ENCODE assay signal across 8 cellular contexts in the genomic region with DNA sequence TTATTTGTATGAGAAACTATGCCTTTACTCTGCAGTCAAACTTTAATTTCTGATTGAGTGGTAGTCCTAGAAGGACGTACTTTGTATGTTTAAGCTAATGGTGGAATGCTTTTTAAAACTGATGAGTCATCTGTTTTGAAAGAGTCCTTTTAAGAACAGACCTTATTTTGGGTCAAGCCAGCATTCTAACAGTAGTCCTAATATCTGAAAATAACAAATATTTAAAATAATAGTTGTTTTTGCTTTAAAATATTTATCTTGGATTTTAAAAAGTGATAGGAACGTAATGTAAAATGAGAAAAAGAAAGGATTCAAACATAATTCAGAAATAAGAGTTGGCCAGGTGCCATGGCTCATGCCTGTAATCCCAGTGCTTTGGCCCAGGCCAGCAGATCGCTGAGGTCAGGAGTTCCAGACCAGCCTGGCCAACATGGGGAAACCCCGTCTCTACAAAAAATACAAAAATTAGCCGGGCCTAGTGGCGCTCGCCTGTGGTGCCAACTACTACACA. TPM values are rescaled to one million over a fixed set of nuclear protein-coding genes. Genes with fewer than 3 reads are reported as not detected.
A peak's percentile ranks its signal among the peaks of the same experiment; 100 is the strongest.
DNase-seq lines count a peak whose midpoint lies in the region; ATAC-seq and TF ChIP-seq lines count a peak whose summit lies in the region.

No MANE protein-coding gene starts in this region.

- H3K79me2 ChIP-seq in hepatocyte: peaks cover 26% of the 10 kb centered on the region

- no peak overlapping the region for H3K27ac Mint-ChIP-seq in activated T-helper 1 cell treated with anti-CD3 and anti-CD28 coated beads, Interleukin-12 subunit alpha, Interleukin-12 subunit beta, Interleukin-2, Interleukin-4 antibody, amounts not matched to agents 30 ng/mL and 10 ng/mL and 1 ng/mL, durations not matched to agents 14 hours and 24 hours and 36 hours

- 79% methylated on average over 7 of the region's 7 CpGs for WGBS in hepatocyte (ENCODE audit: low lambda C conversion rate, missing lambda C conversion rate)

- H3K36me3 ChIP-seq in hepatocyte (replicated peaks; ENCODE audit: insufficient read depth, low read depth): no peaks in the 10 kb centered on the region
- H3K36me3 ChIP-seq in stomach smooth muscle (ENCODE audit: control insufficient read depth in 2 of 2, insufficient read depth in 2 of 2, low read length in 2 of 2): no peaks in the 10 kb centered on the region

- H3K9me3 Mint-ChIP-seq in activated T-helper 1 cell treated with anti-CD3 and anti-CD28 coated beads, Interleukin-12 subunit alpha, Interleukin-12 subunit beta, Interleukin-2, Interleukin-4 antibody, amounts not matched to agents 30 ng/mL and 10 ng/mL and 1 ng/mL, durations not matched to agents 14 hours and 24 hours and 36 hours: no peaks in the 10 kb centered on the region

- H3K4me1 Mint-ChIP-seq in activated T-helper 1 cell treated with anti-CD3 and anti-CD28 coated beads, Interleukin-12 subunit alpha, Interleukin-12 subunit beta, Interleukin-2, Interleukin-4 antibody, amounts not matched to agents 30 ng/mL and 10 ng/mL and 1 ng/mL, durations not matched to agents 14 hours and 24 hours and 36 hours (ENCODE audit: low read depth): peaks cover 33% of the 10 kb centered on the region

- peaks cover 38% of the 10 kb centered on the region for H3K27me3 Mint-ChIP-seq in activated T-helper 1 cell treated with anti-CD3 and anti-CD28 coated beads, Interleukin-12 subunit alpha, Interleukin-12 subunit beta, Interleukin-2, Interleukin-4 antibody, amounts not matched to agents 30 ng/mL and 10 ng/mL and 1 ng/mL, durations not matched to agents 14 hours and 24 hours and 36 hours (ENCODE audit: insufficient read depth)

- peak; percentile 31 to 42 for DNase-seq in AML-193 (lab: John Stamatoyannopoulos, UW)
- peak; percentile 48 for DNase-seq in HS-5 (ENCODE audit: low read depth)
- DNase-seq in activated T-helper 1 cell treated with anti-CD3 and anti-CD28 coated beads, Interleukin-12 subunit alpha, Interleukin-12 subunit beta, Interleukin-2, Interleukin-4 antibody, amounts not matched to agents 30 ng/mL and 10 ng/mL and 1 ng/mL, durations not matched to agents 14 hours and 24 hours and 36 hours (ENCODE audit: low spot score): no peak
- DNase-seq in hepatocyte (ENCODE audit: low spot score): peak; percentile 22
- no peak for DNase-seq in activated CD8-positive, alpha-beta memory T cell treated with anti-CD3 and anti-CD28 coated beads, Interleukin-2, amount 50 U/mL, for 48 hours
- no peak for DNase-seq in activated naive CD4-positive, alpha-beta T cell (lab: John Stamatoyannopoulos, UW)

- H3K9me3 ChIP-seq in hepatocyte (ENCODE audit: low read depth) (no peaks in the 10 kb centered on the region), stomach smooth muscle (ENCODE audit: control insufficient read depth in 2 of 2, low read length in 2 of 2) (no peaks in the 10 kb centered on the region)

- TF ChIP-seq CTCF in hepatocyte (IDR thresholded peaks at IDR 0.05; ENCODE audit: poor library complexity): no peak

- peak overlapping the region; percentile 54 for H3K4me3 Mint-ChIP-seq in activated T-helper 1 cell treated with anti-CD3 and anti-CD28 coated beads, Interleukin-12 subunit alpha, Interleukin-12 subunit beta, Interleukin-2, Interleukin-4 antibody, amounts not matched to agents 30 ng/mL and 10 ng/mL and 1 ng/mL, durations not matched to agents 14 hours and 24 hours and 36 hours

- no peaks in the 10 kb centered on the region for H3K9me2 ChIP-seq in hepatocyte (replicated peaks; ENCODE audit: insufficient read depth)

- H3K9ac ChIP-seq in stomach smooth muscle (ENCODE audit: low read length in 2 of 2): peak overlapping the region in 1 of 2 donors; percentile 22

- H3K4me1 ChIP-seq in hepatocyte (ENCODE audit: insufficient read depth) (peaks cover 14% of the 10 kb centered on the region), stomach smooth muscle (ENCODE audit: control insufficient read depth, insufficient read depth, low read length) (peaks cover 5% of the 10 kb centered on the region)

- H2AFZ ChIP-seq in hepatocyte: peak overlapping the region; percentile 89

- H4K20me1 ChIP-seq in hepatocyte (ENCODE audit: insufficient read depth, poor library complexity, severe bottlenecking): peaks cover 11% of the 10 kb centered on the region

- H3K27ac ChIP-seq in hepatocyte: peak overlapping the region; percentile 93
- H3K27ac ChIP-seq in stomach smooth muscle (ENCODE audit: low read length): no peak overlapping the region

- intact Hi-C loops in activated T-helper 1 cell treated with anti-CD3 and anti-CD28 coated beads, Interleukin-12 subunit alpha, Interleukin-12 subunit beta, Interleukin-2, Interleukin-4 antibody, amounts not matched to agents 30 ng/mL and 10 ng/mL and 1 ng/mL, durations not matched to agents 14 hours and 24 hours and 36 hours (cut with micrococcal nuclease): loop anchor here (10.0 kb wide), 1 partner anchor 444 kb away; no protein-coding TSS in a partner anchor

- H3K36me3 Mint-ChIP-seq in activated T-helper 1 cell treated with anti-CD3 and anti-CD28 coated beads, Interleukin-12 subunit alpha, Interleukin-12 subunit beta, Interleukin-2, Interleukin-4 antibody, amounts not matched to agents 30 ng/mL and 10 ng/mL and 1 ng/mL, durations not matched to agents 14 hours and 24 hours and 36 hours (ENCODE audit: low read depth): peaks cover 18% of the 10 kb centered on the region

- peak overlapping the region; percentile 69 for H3K4me3 ChIP-seq in hepatocyte
- H3K4me3 ChIP-seq in stomach smooth muscle (ENCODE audit: low read length in 2 of 2): peak overlapping the region; percentile 72 to 82

- H3K27me3 ChIP-seq in hepatocyte (no peaks in the 10 kb centered on the region), stomach smooth muscle (ENCODE audit: control insufficient read depth in 1 of 2, insufficient read depth in 2 of 2, low read length in 2 of 2) (no peaks in the 10 kb centered on the region)

- no peak for ATAC-seq in HG02798 (IDR thresholded peaks at IDR 0.05; ENCODE audit: poor library complexity, unreplicated experiment)

- H3K4me2 ChIP-seq in hepatocyte: peak overlapping the region; percentile 84

RNA-seq across cellular contexts. Expression of gene LRRC58, which starts 1.3 kb away (rescaled TPM):
- total RNA-seq in activated T-helper 1 cell treated with anti-CD3 and anti-CD28 coated beads, Interleukin-12 subunit alpha, Interleukin-12 subunit beta, Interleukin-2, Interleukin-4 antibody, amounts not matched to agents 30 ng/mL and 10 ng/mL and 1 ng/mL, durations not matched to agents 14 hours and 24 hours and 36 hours: 26.9 and 27.4 TPM in 2 replicates
- 33.6 and 34.7 TPM in 2 replicates for total RNA-seq in hepatocyte
- 8.1 and 8.8 TPM in 2 replicates for polyA plus RNA-seq in hepatocyte

Comparison
In these comparisons a context has a peak if more than half of its experiments do, and no peak if none do; other contexts are left out.
1. DNase-seq: peak in AML-193 (2 of 2), HS-5 (single experiment) and hepatocyte (single experiment); none in activated T-helper 1 cell treated with anti-CD3 and anti-CD28 coated beads, Interleukin-12 subunit alpha, Interleukin-12 subunit beta, Interleukin-2, Interleukin-4 antibody, amounts not matched to agents 30 ng/mL and 10 ng/mL and 1 ng/mL, durations not matched to agents 14 hours and 24 hours and 36 hours (single experiment), activated CD8-positive, alpha-beta memory T cell treated with anti-CD3 and anti-CD28 coated beads, Interleukin-2, amount 50 U/mL, for 48 hours (single experiment) and activated naive CD4-positive, alpha-beta T cell (0 of 4).